Comparison of ENCODE assay signal across 26 cellular contexts in genomic region chr19:48799358-48800300, GRCh38. TPM values are rescaled to one million over a fixed set of nuclear protein-coding genes. Genes with fewer than 3 reads are reported as not detected.
A peak's percentile ranks its signal among the peaks of the same experiment; 100 is the strongest.
DNase-seq lines count a peak whose midpoint lies in the region; ATAC-seq, FAIRE-seq and TF ChIP-seq lines count a peak whose summit lies in the region.
"Had no signal": no experiment of that assay in that cellular context is flagged by ENCODE, and none has a peak within 500 bp of the region (broad histone marks: within the 10 kb centered on the region; RNA-seq: fewer than 3 reads in every experiment).

No MANE protein-coding gene starts in this region.

- no peak overlapping the region for H3K4me2 ChIP-seq in DND-41 (ENCODE audit: insufficient read depth, low read length)
- H3K4me2 ChIP-seq in neural progenitor cell, result no peak overlapping the region
- H3K4me2 ChIP-seq: PC-9 had no signal

- H2AFZ ChIP-seq in DND-41 (ENCODE audit: low read depth, low read length) (no peak overlapping the region), neural progenitor cell (replicated peaks) (no peak overlapping the region)
- H2AFZ ChIP-seq: PC-9 had no signal

- intact Hi-C loops in kidney (cut with DNase I), result loop anchor here (10.0 kb wide), 1 partner anchor 175 kb away; no protein-coding TSS in a partner anchor

- H3K27ac ChIP-seq in DND-41 (ENCODE audit: low read length) (peak overlapping the region; percentile 3; the same call in 1 of the 2 replicates), RWPE1 (peak overlapping the region; percentile 86), cingulate gyrus (ENCODE audit: low read depth, low read length) (peak overlapping the region; percentile 58), neural progenitor cell (peak overlapping the region; percentile 62), kidney (ENCODE audit: low read depth in 2 of 2, low read length in 2 of 2) (no peak overlapping the region)
- H3K27ac ChIP-seq: adrenal gland, PC-9, right atrium auricular region, transverse colon had no signal

- ATAC-seq in DND-41 (ENCODE audit: insufficient read depth, low read depth) (no peak), HG02981 (IDR thresholded peaks at IDR 0.05; ENCODE audit: unreplicated experiment) (no peak)
- ATAC-seq: activated CD8-positive, alpha-beta memory T cell treated with anti-CD3 and anti-CD28 coated beads, Interleukin-2, amount 10 ng/mL, durations not matched to agents 7 days and 5 days; CD8-positive, alpha-beta T cell; left lobe of liver had no signal

- TF ChIP-seq CTCF in DND-41 (IDR thresholded peaks at IDR 0.05; ENCODE audit: borderline replicate concordance, extremely low read depth, low read length, poor library complexity, severe bottlenecking), result no peak
- TF ChIP-seq CTCF in RWPE1 (conservative IDR thresholded peaks at IDR 0.05; ENCODE audit: low read depth), result no peak
- no peak for TF ChIP-seq CTCF in neural progenitor cell (IDR thresholded peaks at IDR 0.05)
- no peak for TF ChIP-seq CTCF in kidney (IDR thresholded peaks at IDR 0.05; ENCODE audit: borderline replicate concordance, extremely low read depth, insufficient read depth)
- no peak for TF ChIP-seq CTCF in GM13977 (IDR thresholded peaks at IDR 0.05; ENCODE audit: extremely low read depth, insufficient read depth, missing control alignments)

- H3K4me3 Mint-ChIP-seq in neural progenitor cell, result peak overlapping the region; percentile 38
- H3K4me3 Mint-ChIP-seq: activated CD8-positive, alpha-beta memory T cell treated with anti-CD3 and anti-CD28 coated beads, Interleukin-2, amount 10 ng/mL, durations not matched to agents 7 days and 5 days; CD8-positive, alpha-beta T cell had no signal

- peaks cover 30% of the 10 kb centered on the region for H3K4me1 Mint-ChIP-seq in neural progenitor cell

- POLR2A ChIA-PET in RWPE1 (lab: Yijun Ruan, JAX; ENCODE audit: low non-redundant PET), result no interaction called here

- DNase-seq in DND-41 (no peak), RWPE1 (ENCODE audit: low spot score) (no peak), neural progenitor cell (ENCODE audit: low spot score) (no peak), kidney (no peak), GM13977 (ENCODE audit: low spot score) (no peak)
- no peak for DNase-seq in activated CD4-positive, CD25-positive, alpha-beta regulatory T cell treated with anti-CD3 and anti-CD28 coated beads, Interleukin-2, amount 50 U/mL, for 72 hours
- DNase-seq: activated CD4-positive, alpha-beta T cell treated with anti-CD3 and anti-CD28 coated beads for 4 hours; activated CD8-positive, alpha-beta memory T cell treated with anti-CD3 and anti-CD28 coated beads, Interleukin-2, amount 10 ng/mL, durations not matched to agents 7 days and 5 days; adrenal gland; CD8-positive, alpha-beta T cell; cerebellar nuclear complex; DMS53; NCI-H1436 treated with DMSO at 0.1 percent for 48 hours; NCI-H82; nucleus accumbens; PC-9; stimulated activated CD4-positive, alpha-beta T cell treated with anti-CD3 and anti-CD28 coated beads, Interleukin-15, amount 100 ng/mL, for 24 hours; stimulated activated naive CD4-positive, alpha-beta T cell; T1000; transverse colon had no signal

- peaks cover 6% of the 10 kb centered on the region for H3F3A ChIP-seq in neural progenitor cell (ENCODE audit: low read depth)

- H3K27ac Mint-ChIP-seq in neural progenitor cell, result peak overlapping the region; percentile 89
- H3K27ac Mint-ChIP-seq: CD8-positive, alpha-beta T cell had no signal

- no peaks in the 10 kb centered on the region for H4K20me1 ChIP-seq in DND-41 (ENCODE audit: insufficient read depth, low read length)
- no peaks in the 10 kb centered on the region for H4K20me1 ChIP-seq in neural progenitor cell (ENCODE audit: low read depth)

- H3K9ac ChIP-seq in DND-41 (ENCODE audit: low read depth, low read length) (0 out of 2 replicates have a peak overlapping the region, but pooled peaks have one; percentile 14), neural progenitor cell (no peak overlapping the region), kidney (ENCODE audit: low read length in 2 of 2) (no peak overlapping the region)

- H3K4me1 ChIP-seq in DND-41 (ENCODE audit: insufficient read depth, low read length), result peaks cover 20% of the 10 kb centered on the region
- peaks cover 8% of the 10 kb centered on the region for H3K4me1 ChIP-seq in neural progenitor cell
- peaks cover 4 to 7% of the 10 kb centered on the region in 2 donors for H3K4me1 ChIP-seq in kidney (ENCODE audit: control insufficient read depth in 1 of 2, insufficient read depth in 1 of 2, low read depth in 1 of 2, low read length in 2 of 2)

- H3K27me3 Mint-ChIP-seq in neural progenitor cell (ENCODE audit: insufficient read depth, low read depth), result no peaks in the 10 kb centered on the region
- H3K27me3 Mint-ChIP-seq: activated CD8-positive, alpha-beta memory T cell treated with anti-CD3 and anti-CD28 coated beads, Interleukin-2, amount 10 ng/mL, durations not matched to agents 7 days and 5 days had no signal

- in situ Hi-C loops in GM13977 (cut with MboI; ENCODE audit: low pct_unique_long_range_greater_than_20kb, low sequenced_read_pairs, unreplicated experiment), result no loop called here

- H3K36me3 ChIP-seq in DND-41 (ENCODE audit: insufficient read depth, low read length), result 0 out of 2 replicates have a peak, but pooled peaks cover 14% of the 10 kb centered on the region
- H3K36me3 ChIP-seq in neural progenitor cell, result no peaks in the 10 kb centered on the region
- H3K36me3 ChIP-seq in kidney (ENCODE audit: control insufficient read depth in 1 of 2, insufficient read depth in 2 of 2, low read length in 2 of 2), result no peaks in the 10 kb centered on the region
- H3K36me3 ChIP-seq: adrenal gland, right atrium auricular region, transverse colon had no signal

- H3K79me2 ChIP-seq in DND-41 (ENCODE audit: insufficient read depth, low read length) (no peaks in the 10 kb centered on the region), neural progenitor cell (ENCODE audit: low read depth) (no peaks in the 10 kb centered on the region)

- peaks cover 3% of the 10 kb centered on the region for H3K36me3 Mint-ChIP-seq in neural progenitor cell
- H3K36me3 Mint-ChIP-seq: activated CD8-positive, alpha-beta memory T cell treated with anti-CD3 and anti-CD28 coated beads, Interleukin-2, amount 10 ng/mL, durations not matched to agents 7 days and 5 days had no signal

- CTCF ChIA-PET in RWPE1 (lab: Yijun Ruan, JAX), result interaction anchor here (1.3 to 1.7 kb wide), 2 partner anchors 11 to 37 kb away, joined by 4 to 6 read pairs; partner anchors contain the start of gene HSD17B14

- no peak for FAIRE-seq in kidney (lab: Jason Lieb, UNC)

- no peaks in the 10 kb centered on the region for H3K9me3 ChIP-seq in DND-41 (ENCODE audit: insufficient read depth, low read length, severe bottlenecking)
- H3K9me3 ChIP-seq in neural progenitor cell (ENCODE audit: low read depth), result no peaks in the 10 kb centered on the region
- no peaks in the 10 kb centered on the region for H3K9me3 ChIP-seq in kidney (ENCODE audit: control insufficient read depth in 1 of 2, low read length in 2 of 2)
- H3K9me3 ChIP-seq: adrenal gland, right atrium auricular region, transverse colon had no signal

- no peaks in the 10 kb centered on the region for H3K9me3 Mint-ChIP-seq in neural progenitor cell
- H3K9me3 Mint-ChIP-seq: CD8-positive, alpha-beta T cell had no signal

- H3K27me3 ChIP-seq in DND-41 (ENCODE audit: insufficient read depth, low read length, poor library complexity) (no peaks in the 10 kb centered on the region), neural progenitor cell (no peaks in the 10 kb centered on the region)
- H3K27me3 ChIP-seq: adrenal gland, right atrium auricular region, transverse colon had no signal

- H3K4me3 ChIP-seq in DND-41 (ENCODE audit: low read depth in 1 of 2, low read length in 2 of 2) (no peak overlapping the region), neural progenitor cell (no peak overlapping the region), kidney (ENCODE audit: low read length in 2 of 2) (no peak overlapping the region)
- H3K4me3 ChIP-seq: adrenal gland, PC-9, right atrium auricular region, transverse colon had no signal

RNA-seq across cellular contexts. Expression of gene BCAT2, which starts 11.2 kb away (rescaled TPM):
- total RNA-seq in neural progenitor cell (ENCODE audit: low replicate concordance), result 33.5 and 63.2 TPM in 2 replicates
- total RNA-seq in kidney, result 55.3 TPM
- 69.4 TPM for polyA plus RNA-seq in kidney (ENCODE audit: insufficient read depth, low read depth, low replicate concordance)

RNA-seq across cellular contexts. Expression of gene HSD17B14, which starts 36.7 kb away (rescaled TPM):
- total RNA-seq in neural progenitor cell (ENCODE audit: low replicate concordance) (11.2 and 27.6 TPM in 2 replicates), kidney (5.2 TPM)
- 141 TPM for polyA plus RNA-seq in kidney (ENCODE audit: insufficient read depth, low read depth, low replicate concordance)

RNA-seq across cellular contexts. Expression of gene FGF21, which starts 44.3 kb away (rescaled TPM):
- total RNA-seq in neural progenitor cell (ENCODE audit: low replicate concordance) (not detected in 2 replicates), kidney (not detected)
- not detected for polyA plus RNA-seq in kidney (ENCODE audit: insufficient read depth, low read depth, low replicate concordance)
- total RNA-seq: activated CD8-positive, alpha-beta memory T cell treated with anti-CD3 and anti-CD28 coated beads, Interleukin-2, amount 10 ng/mL, durations not matched to agents 7 days and 5 days; adrenal gland; CD8-positive, alpha-beta T cell; right atrium auricular region; SK-MEL-5; transverse colon had no signal
- polyA plus RNA-seq: adrenal gland, AG04450 had no signal

RNA-seq across cellular contexts. Expression of gene FUT1, which starts 47.2 kb away (rescaled TPM):
- total RNA-seq in neural progenitor cell (ENCODE audit: low replicate concordance), result 2.9 and 5.1 TPM in 2 replicates
- 4.3 TPM for total RNA-seq in kidney
- 2.3 TPM for polyA plus RNA-seq in kidney (ENCODE audit: insufficient read depth, low read depth, low replicate concordance)
- total RNA-seq: CD8-positive, alpha-beta T cell had no signal

RNA-seq across cellular contexts. Expression of gene IZUMO1, which starts 52.9 kb away (rescaled TPM):
- total RNA-seq in neural progenitor cell (ENCODE audit: low replicate concordance) (0.19 and 0.40 TPM in 2 replicates), kidney (0.79 TPM)
- not detected for polyA plus RNA-seq in kidney (ENCODE audit: insufficient read depth, low read depth, low replicate concordance)
- total RNA-seq: activated CD8-positive, alpha-beta memory T cell treated with anti-CD3 and anti-CD28 coated beads, Interleukin-2, amount 10 ng/mL, durations not matched to agents 7 days and 5 days; CD8-positive, alpha-beta T cell; left lobe of liver; right atrium auricular region; SK-MEL-5; transverse colon had no signal
- polyA plus RNA-seq: AG04450 had no signal

Comparison
In these comparisons a context has a peak if more than half of its experiments do, and no peak if none do; other contexts are left out.
1. H3K27ac ChIP-seq: peak in DND-41 (single experiment), RWPE1 (single experiment), cingulate gyrus (single experiment) and neural progenitor cell (single experiment); none in kidney (0 of 2).